In the genomic region with DNA sequence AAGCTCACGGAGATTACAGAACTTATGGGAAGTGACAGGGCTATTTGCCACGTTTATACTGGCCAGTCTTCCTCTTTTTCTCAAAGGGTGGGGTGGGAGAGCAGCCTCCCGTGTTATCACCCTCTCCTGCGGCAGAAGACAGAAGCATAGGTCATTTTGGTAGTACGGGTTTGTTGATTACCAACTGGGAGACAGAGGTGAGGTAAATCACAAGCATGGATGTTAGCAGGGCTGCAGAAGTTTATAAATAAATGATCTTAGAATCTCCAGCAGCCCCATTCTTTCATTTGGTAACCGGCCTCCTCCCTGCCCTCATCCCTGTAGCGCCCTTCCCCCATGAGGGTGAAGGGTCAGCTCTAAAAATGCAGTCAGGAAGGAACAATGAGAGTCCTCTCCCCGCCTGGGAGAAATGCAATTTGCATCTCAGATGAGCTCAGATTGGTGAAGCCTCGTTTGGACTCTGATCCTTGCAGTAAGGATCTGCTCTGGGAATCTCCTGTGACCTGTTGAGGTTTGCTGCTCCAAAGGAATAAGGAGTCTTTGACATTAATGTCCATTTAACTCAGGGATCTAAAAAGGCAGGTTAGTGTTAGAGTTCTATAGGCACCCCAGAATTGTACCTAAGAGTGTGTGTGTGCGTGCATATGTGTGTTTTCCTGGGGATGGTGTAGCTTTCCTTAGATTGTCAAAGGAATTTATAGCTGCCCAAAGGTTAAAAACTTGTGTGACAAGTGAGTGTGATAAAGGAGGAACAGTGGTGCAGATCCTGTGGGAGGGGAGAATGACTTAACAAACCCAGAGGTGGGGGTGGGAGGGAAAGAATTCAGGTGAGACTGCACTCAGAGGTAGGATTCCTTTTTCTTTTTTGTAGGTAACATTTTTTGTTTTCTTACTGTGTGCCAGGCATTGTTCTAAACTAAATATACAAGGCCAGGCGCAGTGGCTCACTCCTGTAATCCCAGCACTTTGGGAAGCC, we compare ENCODE assay signal across 1 cellular context.
TF ChIP-seq lines count a peak whose summit lies in the region.

No MANE protein-coding gene starts in this region.

TF ChIP-seq in K562, 482 proteins besides CTCF, POLR2A, EP300 and RAD21 (continued from another document):
- TF ChIP-seq, protein P1, sequence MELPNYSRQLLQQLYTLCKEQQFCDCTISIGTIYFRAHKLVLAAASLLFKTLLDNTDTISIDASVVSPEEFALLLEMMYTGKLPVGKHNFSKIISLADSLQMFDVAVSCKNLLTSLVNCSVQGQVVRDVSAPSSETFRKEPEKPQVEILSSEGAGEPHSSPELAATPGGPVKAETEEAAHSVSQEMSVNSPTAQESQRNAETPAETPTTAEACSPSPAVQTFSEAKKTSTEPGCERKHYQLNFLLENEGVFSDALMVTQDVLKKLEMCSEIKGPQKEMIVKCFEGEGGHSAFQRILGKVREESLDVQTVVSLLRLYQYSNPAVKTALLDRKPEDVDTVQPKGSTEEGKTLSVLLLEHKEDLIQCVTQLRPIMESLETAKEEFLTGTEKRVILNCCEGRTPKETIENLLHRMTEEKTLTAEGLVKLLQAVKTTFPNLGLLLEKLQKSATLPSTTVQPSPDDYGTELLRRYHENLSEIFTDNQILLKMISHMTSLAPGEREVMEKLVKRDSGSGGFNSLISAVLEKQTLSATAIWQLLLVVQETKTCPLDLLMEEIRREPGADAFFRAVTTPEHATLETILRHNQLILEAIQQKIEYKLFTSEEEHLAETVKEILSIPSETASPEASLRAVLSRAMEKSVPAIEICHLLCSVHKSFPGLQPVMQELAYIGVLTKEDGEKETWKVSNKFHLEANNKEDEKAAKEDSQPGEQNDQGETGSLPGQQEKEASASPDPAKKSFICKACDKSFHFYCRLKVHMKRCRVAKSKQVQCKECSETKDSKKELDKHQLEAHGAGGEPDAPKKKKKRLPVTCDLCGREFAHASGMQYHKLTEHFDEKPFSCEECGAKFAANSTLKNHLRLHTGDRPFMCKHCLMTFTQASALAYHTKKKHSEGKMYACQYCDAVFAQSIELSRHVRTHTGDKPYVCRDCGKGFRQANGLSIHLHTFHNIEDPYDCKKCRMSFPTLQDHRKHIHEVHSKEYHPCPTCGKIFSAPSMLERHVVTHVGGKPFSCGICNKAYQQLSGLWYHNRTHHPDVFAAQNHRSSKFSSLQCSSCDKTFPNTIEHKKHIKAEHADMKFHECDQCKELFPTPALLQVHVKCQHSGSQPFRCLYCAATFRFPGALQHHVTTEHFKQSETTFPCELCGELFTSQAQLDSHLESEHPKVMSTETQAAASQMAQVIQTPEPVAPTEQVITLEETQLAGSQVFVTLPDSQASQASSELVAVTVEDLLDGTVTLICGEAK (IDR thresholded peaks at IDR 0.05): no peak
- TF ChIP-seq, protein P1 (CRISPR knock-in tag; IDR thresholded peaks at IDR 0.05): no peak
- TF ChIP-seq KLF1 (tag; IDR thresholded peaks at IDR 0.05) (no peak), MAZ (CRISPR knock-in tag; conservative IDR thresholded peaks at IDR 0.05 in 1 of 2, IDR thresholded peaks at IDR 0.05 in 1 of 2) (peak in 1 of 2 experiments; percentile 52; a peak in 2 of 4 replicates), SOX6 (IDR thresholded peaks at IDR 0.05) (peak; percentile 61; the same call in 1 of the 2 replicates), U2AF1 (optimal IDR thresholded peaks at IDR 0.05; ENCODE audit: low read depth, low read length) (no peak)
TF ChIP-seq in K562: peak in this region for 12.
